ENCODE assay signal across 7 cellular contexts in the genomic region with DNA sequence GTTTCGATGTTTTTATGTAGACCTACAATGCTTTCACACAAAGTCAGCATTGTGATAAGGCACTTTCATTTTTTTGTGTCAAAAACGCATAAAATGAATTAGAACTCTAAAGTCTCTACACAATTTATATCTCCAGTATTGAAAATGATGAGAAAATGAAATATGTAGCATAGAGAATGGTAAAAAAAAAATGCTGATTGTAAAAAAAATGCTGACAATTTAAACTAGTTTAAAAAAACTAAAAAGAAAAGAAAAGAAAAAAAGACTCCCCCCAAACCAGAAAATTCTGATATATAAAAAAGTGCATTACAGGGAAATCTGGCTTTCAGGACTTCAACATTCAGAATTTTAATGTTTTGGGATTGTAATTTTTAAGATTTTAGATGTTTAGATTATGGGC.
"Had no signal": no experiment of that assay in that cellular context is flagged by ENCODE, and none has a peak within 500 bp of the region (broad histone marks: within the 10 kb centered on the region; RNA-seq: fewer than 3 reads in every experiment).

No MANE protein-coding gene starts in this region.

- H3K36me3 Mint-ChIP-seq: IgD-negative memory B cell had no signal

- H3K27ac ChIP-seq: HL-60 had no signal

- ATAC-seq: HepG2 had no signal

- H3K9me3 Mint-ChIP-seq: IgD-negative memory B cell had no signal

- DNase-seq: IMR-90, KBM-7, KG1 had no signal

- H3K4me1 Mint-ChIP-seq: IgD-negative memory B cell had no signal

- FAIRE-seq: HepG2, HTR-8/SVneo had no signal

- H3K4me3 Mint-ChIP-seq: IgD-negative memory B cell had no signal

- H3K27ac Mint-ChIP-seq: IgD-negative memory B cell had no signal
